ENCODE assay signal across 16 cellular contexts in genomic region chr1:154478013-154478412, GRCh38. TPM values are rescaled to one million over a fixed set of nuclear protein-coding genes. Genes with fewer than 3 reads are reported as not detected.
DNase-seq lines count a peak whose midpoint lies in the region; ATAC-seq, FAIRE-seq and TF ChIP-seq lines count a peak whose summit lies in the region.
"Had no signal": no experiment of that assay in that cellular context is flagged by ENCODE, and none has a peak within 500 bp of the region (broad histone marks: within the 10 kb centered on the region; RNA-seq: fewer than 3 reads in every experiment).

No MANE protein-coding gene starts in this region.

- H4K8ac ChIP-seq in H9 (replicated peaks; ENCODE audit: insufficient read length, low read depth, low read length), result no peak overlapping the region
- no peak overlapping the region for H4K8ac ChIP-seq in H1 (ENCODE audit: extremely low read depth, insufficient read depth, low read length)

- H2BK15ac ChIP-seq in H9 (ENCODE audit: low read depth, low read length) (no peak overlapping the region), H1 (ENCODE audit: low read length) (no peak overlapping the region)

- H3K23ac ChIP-seq in H9 (ENCODE audit: insufficient read length, low read depth, low read length) (no peak overlapping the region), H1 (ENCODE audit: insufficient read length) (no peak overlapping the region)

- H3K27me3 ChIP-seq in H9 (ENCODE audit: insufficient read depth, low read length), result no peaks in the 10 kb centered on the region
- no peaks in the 10 kb centered on the region for H3K27me3 ChIP-seq in Peyer's patch
- H3K27me3 ChIP-seq in H1 (replicated peaks in 1 of 4; ENCODE audit: control insufficient read depth in 3 of 4, extremely low read depth in 1 of 4, insufficient read depth in 3 of 4, low read length in 3 of 4), result no peaks in the 10 kb centered on the region
- H3K27me3 ChIP-seq in ovary, result no peaks in the 10 kb centered on the region

- POLR2A ChIA-PET in H1 (lab: Charles Lee; ENCODE audit: partially characterized antibody), result interaction anchor here (0.6 kb wide), 1 partner anchor 264 kb away, joined by 3 read pairs; no protein-coding TSS in a partner anchor

- DNase-seq in H9 (no peak), Peyer's patch (peak in 2 of 3 donors; percentile 66 to 84), H1 (ENCODE audit: low read depth in 1 of 2, low spot score in 2 of 2) (no peak), ovary (peak in 4 of 5 donors; percentile 27 to 42 (median 33)), amygdala (lab: John Stamatoyannopoulos, UW) (no peak), NCI-H2107 treated with DMSO at 0.1 percent for 48 hours (lab: John Stamatoyannopoulos, UW; ENCODE audit: unreplicated experiment) (no peak)
- DNase-seq: DMS53; NCI-H1436; NCI-H2081; NCI-H2227 treated with DMSO at 0.1 percent for 48 hours; NK-92 treated with Interleukin-12 subunit alpha and Interleukin-12 subunit beta, amount 100 ng/mL, for 24 hours had no signal

- H2BK20ac ChIP-seq in H9 (ENCODE audit: low read depth, low read length, poor library complexity, severe bottlenecking) (no peak overlapping the region), H1 (ENCODE audit: low read length) (no peak overlapping the region)

- H3K14ac ChIP-seq in H9 (ENCODE audit: insufficient read depth, low read length) (no peak overlapping the region), H1 (ENCODE audit: insufficient read length) (no peak overlapping the region)

- ATAC-seq in HG02763 (IDR thresholded peaks at IDR 0.05; ENCODE audit: unreplicated experiment), result no peak
- no peak for ATAC-seq in GM18505 (IDR thresholded peaks at IDR 0.05; ENCODE audit: unreplicated experiment)
- ATAC-seq: Right ventricle myocardium inferior had no signal

- TF ChIP-seq POLR2A in Peyer's patch (IDR thresholded peaks at IDR 0.05) (peak; percentile 43 to 72), H1 (IDR thresholded peaks at IDR 0.05; ENCODE audit: control extremely low read depth in 1 of 2, low read depth in 2 of 2, low read length in 2 of 2) (no peak), ovary (IDR thresholded peaks at IDR 0.05) (no peak), GM18505 (IDR thresholded peaks at IDR 0.05; ENCODE audit: borderline replicate concordance, extremely low read depth, insufficient read depth, insufficient read length) (no peak)

- no peaks in the 10 kb centered on the region for H3K36me3 ChIP-seq in Peyer's patch
- no peaks in the 10 kb centered on the region for H3K36me3 ChIP-seq in H1 (ENCODE audit: control insufficient read depth in 2 of 4, insufficient read depth in 4 of 4, low read length in 3 of 4)
- no peaks in the 10 kb centered on the region for H3K36me3 ChIP-seq in ovary

- no peak overlapping the region for H3K4me2 ChIP-seq in H9 (ENCODE audit: insufficient read depth, insufficient read length, low read length)
- H3K4me2 ChIP-seq in H1 (ENCODE audit: insufficient read depth in 1 of 2, low read depth in 2 of 2, low read length in 2 of 2), result no peak overlapping the region

- H3K4me3 ChIP-seq in Peyer's patch, result no peak overlapping the region
- H3K4me3 ChIP-seq in H1 (ENCODE audit: extremely low read depth in 1 of 4, insufficient read depth in 2 of 4, low read depth in 3 of 4, low read length in 4 of 4), result no peak overlapping the region
- no peak overlapping the region for H3K4me3 ChIP-seq in ovary

- no peak overlapping the region for H2AFZ ChIP-seq in H9 (ENCODE audit: low read length)
- H2AFZ ChIP-seq in H1 (ENCODE audit: low read length), result 0 out of 2 replicates have a peak overlapping the region, but pooled peaks have one; percentile 17

- no peak overlapping the region; a peak in 1 of 5 replicates for H3K4me3 Mint-ChIP-seq in H9

- H3K27ac ChIP-seq in H9 (ENCODE audit: insufficient read length, low read depth, low read length) (no peak overlapping the region), Peyer's patch (peak overlapping the region in 3 of 4 donors; percentile 56 to 89 (median 81)), H1 (ENCODE audit: low read depth, low read length) (no peak overlapping the region), ovary (no peak overlapping the region)

- no peaks in the 10 kb centered on the region for H3K79me1 ChIP-seq in H9 (ENCODE audit: insufficient read depth, low read depth, low read length, poor library complexity, severe bottlenecking)
- no peaks in the 10 kb centered on the region for H3K79me1 ChIP-seq in H1 (ENCODE audit: low read depth, low read length)

- H3K18ac ChIP-seq in H9 (ENCODE audit: insufficient read length, low read depth, low read length) (no peak overlapping the region), H1 (ENCODE audit: extremely low read depth, low read length) (no peak overlapping the region)

- H3K9me3 ChIP-seq in H9 (ENCODE audit: control insufficient read depth, low read depth, low read length) (no peaks in the 10 kb centered on the region), Peyer's patch (no peaks in the 10 kb centered on the region), H1 (ENCODE audit: insufficient read depth in 2 of 2, low read depth in 1 of 2, low read length in 1 of 2) (no peaks in the 10 kb centered on the region), ovary (no peaks in the 10 kb centered on the region)

- H3K79me2 ChIP-seq in H9 (ENCODE audit: insufficient read depth, low read length), result no peaks in the 10 kb centered on the region
- no peaks in the 10 kb centered on the region for H3K79me2 ChIP-seq in H1 (ENCODE audit: control insufficient read depth in 1 of 2, insufficient read depth in 2 of 2, low read length in 2 of 2)

- H4K20me1 ChIP-seq in H9 (ENCODE audit: control insufficient read depth, insufficient read depth, insufficient read length) (no peaks in the 10 kb centered on the region), H1 (replicated peaks in 1 of 2; ENCODE audit: control insufficient read depth in 1 of 2, insufficient read depth in 2 of 2, low read length in 2 of 2) (no peaks in the 10 kb centered on the region)

- H3T11ph ChIP-seq in H9 (ENCODE audit: low read length), result no peak overlapping the region

- H3K36me3 Mint-ChIP-seq in H9 (ENCODE audit: insufficient read depth in 1 of 3, low read depth in 3 of 3), result no peaks in the 10 kb centered on the region

- TF ChIP-seq EP300 in H1 (IDR thresholded peaks at IDR 0.05; ENCODE audit: borderline replicate concordance in 1 of 2, low read depth in 2 of 2, low read length in 2 of 2), result no peak
- no peak for TF ChIP-seq EP300 in ovary (IDR thresholded peaks at IDR 0.05)

- 0 out of 2 replicates have a peak, but pooled peaks cover 3% of the 10 kb centered on the region for H3K4me1 ChIP-seq in H9 (ENCODE audit: insufficient read depth, low read length)
- H3K4me1 ChIP-seq in Peyer's patch, result peaks cover 0 to 17% (median 0%) of the 10 kb centered on the region in 4 donors
- H3K4me1 ChIP-seq in H1 (replicated peaks in 1 of 4; ENCODE audit: control insufficient read depth in 3 of 4, insufficient read depth in 4 of 4, low read length in 3 of 4), result no peaks in the 10 kb centered on the region; a peak in 1 of 7 replicates
- H3K4me1 ChIP-seq in ovary (ENCODE audit: insufficient read depth), result no peaks in the 10 kb centered on the region

- peaks cover 6 to 12% of the 10 kb centered on the region in 2 experiments for H3K4me1 Mint-ChIP-seq in H9

- CTCF ChIA-PET in H1 (lab: Charles Lee; ENCODE audit: partially characterized antibody), result interaction anchor here (7.5 kb wide), 1 partner anchor 69 kb away, joined by 117 read pairs; no protein-coding TSS in a partner anchor

- no peak overlapping the region for H2BK12ac ChIP-seq in H9 (ENCODE audit: insufficient read length, low read depth, low read length)
- H2BK12ac ChIP-seq in H1 (ENCODE audit: low read depth, low read length), result no peak overlapping the region; the same call in 1 of the 2 replicates

- no peak overlapping the region for H3K56ac ChIP-seq in H9 (ENCODE audit: insufficient read length, low read depth, low read length)
- no peak overlapping the region for H3K56ac ChIP-seq in H1 (replicated peaks; ENCODE audit: insufficient read length, low read depth, low read length)

- WGBS in H9 (ENCODE audit: extremely low coverage, insufficient read length, low lambda C conversion rate), result no CpG with 5 or more reads among the region's 8 CpGs
- 85% methylated on average over 8 of the region's 8 CpGs; no CpG with 5 or more reads in 1 of the 2 experiments for WGBS in H1 (ENCODE audit: extremely low coverage in 1 of 2, insufficient coverage in 1 of 2, insufficient read length in 1 of 2, insufficient replicate concordance in 2 of 2, low coverage in 1 of 2, low lambda C conversion rate in 2 of 2, missing lambda C conversion rate in 1 of 2), 2 experiments
- WGBS in ovary, 3 donors, result 21 to 51% (median 27%) methylated on average over 8 of the region's 8 CpGs

- H3K4ac ChIP-seq in H9 (ENCODE audit: low read depth, low read length) (no peak overlapping the region), H1 (replicated peaks; ENCODE audit: insufficient read length, low read depth, low read length) (no peak overlapping the region)

- H4K5ac ChIP-seq in H9 (ENCODE audit: insufficient read length, low read depth, low read length), result no peak overlapping the region
- no peak overlapping the region for H4K5ac ChIP-seq in H1 (ENCODE audit: insufficient read length, low read depth, low read length)

- no peak for FAIRE-seq in H1 (lab: Jason Lieb, UNC)
- FAIRE-seq: A204.1 had no signal

- H2AK5ac ChIP-seq in H9 (ENCODE audit: insufficient read length, low read length) (no peak overlapping the region), H1 (ENCODE audit: low read depth, low read length) (no peak overlapping the region)

- H3K9ac ChIP-seq in H9 (ENCODE audit: extremely low read depth, insufficient read length, low read length) (no peak overlapping the region), H1 (replicated peaks in 1 of 4; ENCODE audit: extremely low read depth in 1 of 4, low read depth in 3 of 4, low read length in 3 of 4) (no peak overlapping the region)

- H3K23me2 ChIP-seq in H9 (ENCODE audit: insufficient read length, low read depth, low read length, poor library complexity, severe bottlenecking), result no peaks in the 10 kb centered on the region
- no peaks in the 10 kb centered on the region for H3K23me2 ChIP-seq in H1 (ENCODE audit: low read depth, low read length)

- H3K27ac Mint-ChIP-seq in H9, result no peak overlapping the region; a peak in 1 of 7 replicates

- intact Hi-C loops in ovary (cut with DNase I), result loop anchor here in 2 of 4 donors (10.0 kb wide), 1 partner anchor 397 kb away; the partner anchor contains the start of gene KCNN3 (in 2 of the 2)

- no peaks in the 10 kb centered on the region for H3K9me3 Mint-ChIP-seq in H9

- H3K27me3 Mint-ChIP-seq in H9 (ENCODE audit: low read depth), result no peaks in the 10 kb centered on the region

- H4K91ac ChIP-seq in H9 (ENCODE audit: insufficient read length, low read depth, low read length) (no peak overlapping the region), H1 (replicated peaks; ENCODE audit: insufficient read length, low read length) (no peak overlapping the region)

- TF ChIP-seq CTCF in H9 (conservative IDR thresholded peaks at IDR 0.05) (no peak), Peyer's patch (IDR thresholded peaks at IDR 0.05) (no peak), H1 (IDR thresholded peaks at IDR 0.05; ENCODE audit: control extremely low read depth in 1 of 3, insufficient read depth in 1 of 3, low read depth in 1 of 3, low read length in 3 of 3) (no peak), ovary (IDR thresholded peaks at IDR 0.05) (no peak)

- H2BK120ac ChIP-seq in H9 (ENCODE audit: low read depth, low read length, poor library complexity, severe bottlenecking) (peak overlapping the region; percentile 2), H1 (replicated peaks; ENCODE audit: low read depth, low read length) (no peak overlapping the region)

- H2BK5ac ChIP-seq in H9 (ENCODE audit: insufficient read length, low read length) (no peak overlapping the region), H1 (ENCODE audit: low read depth, low read length) (no peak overlapping the region)

- TF ChIP-seq RAD21 in H1 (IDR thresholded peaks at IDR 0.05 in 1 of 2, conservative IDR thresholded peaks at IDR 0.05 in 1 of 2; ENCODE audit: low read depth in 2 of 2, low read length in 2 of 2), result no peak

RNA-seq across cellular contexts. Expression of gene TDRD10, which starts 24.0 kb away (rescaled TPM):
- total RNA-seq in H9 (2021) (0.31 TPM in 1 of 2 replicates, not detected in the other), Peyer's patch (1 to 10 TPM in 2 of 4 donors, under 1 TPM in 1, not detected in 1; 0.53 to 3.5 (median 1.6) TPM), ovary (1 to 10 TPM; 3.1 to 8.7 (median 5.8) TPM)
- 0.15 TPM in 1 of 2 replicates, not detected in the other for total RNA-seq in H1 (2021; fragmentation: NEBNext Ultra II Directional; extraction: Animal tissue kit (Norgen Biotek cat#: 25700))
- polyA plus RNA-seq in H1 (2011; rRNA removed) (0.27 and 0.30 TPM in 2 replicates), ovary (1 to 10 TPM; 4.1 to 6.2 TPM)
- polyA plus RNA-seq in H1 (2011; cell fraction: cytosol; rRNA removed), result 0.25 TPM
- polyA plus RNA-seq in H1 (2011; cell fraction: nucleus; rRNA removed), result 0.67 TPM
- polyA plus RNA-seq in H1 (2012, experiment 1 of 2), result 0.13 to 0.41 TPM (median 0.41 TPM) in 3 of 4 replicates, not detected in the other
- 0.08 TPM for polyA plus RNA-seq in H1 (2012, experiment 2 of 2)
- 0.08 TPM for polyA plus RNA-seq in H1 (2013, experiment 1 of 2)
- polyA plus RNA-seq in H1 (2013, experiment 2 of 2), result 0.26 TPM
- 0.17 TPM in 1 of 2 replicates, not detected in the other for polyA minus RNA-seq in H1 (2011; rRNA and poly(A)+ RNA removed)
- not detected for polyA minus RNA-seq in H1 (2011; cell fraction: cytosol; rRNA and poly(A)+ RNA removed)
- polyA minus RNA-seq in H1 (2011; cell fraction: nucleus; rRNA and poly(A)+ RNA removed), result not detected
- total RNA-seq: H4 had no signal

RNA-seq across cellular contexts. Expression of gene SHE, which starts 24.2 kb away (rescaled TPM):
- 0.35 and 0.48 TPM in 2 replicates for total RNA-seq in H9 (2021)
- total RNA-seq in Peyer's patch, result 10 to 100 TPM in 1 of 4 donors, 1 to 10 TPM in 3; 1.6 to 19.8 (median 7.3) TPM
- 0.29 and 0.45 TPM in 2 replicates for total RNA-seq in H1 (2021; fragmentation: NEBNext Ultra II Directional; extraction: Animal tissue kit (Norgen Biotek cat#: 25700))
- 0.28 and 0.44 TPM in 2 replicates for polyA plus RNA-seq in H1 (2011; rRNA removed)
- polyA plus RNA-seq in H1 (2011; cell fraction: cytosol; rRNA removed), result 0.35 TPM
- 0.34 TPM for polyA plus RNA-seq in H1 (2011; cell fraction: nucleus; rRNA removed)
- 0.27 to 0.52 TPM (median 0.35 TPM) in 4 replicates for polyA plus RNA-seq in H1 (2012, experiment 1 of 2)
- polyA plus RNA-seq in H1 (2012, experiment 2 of 2), result 0.22 TPM
- polyA plus RNA-seq in H1 (2013, experiment 1 of 2), result 0.39 TPM
- polyA plus RNA-seq in H1 (2013, experiment 2 of 2), result 0.40 TPM
- 0.35 and 0.37 TPM in 2 replicates for polyA minus RNA-seq in H1 (2011; rRNA and poly(A)+ RNA removed)
- polyA minus RNA-seq in H1 (2011; cell fraction: cytosol; rRNA and poly(A)+ RNA removed), result 0.15 TPM
- 0.40 TPM for polyA minus RNA-seq in H1 (2011; cell fraction: nucleus; rRNA and poly(A)+ RNA removed)
- total RNA-seq in ovary, result 10 to 100 TPM in 2 of 7 donors, 1 to 10 TPM in 5; 4.3 to 20.5 (median 9.0) TPM
- polyA plus RNA-seq in ovary, result 10 to 100 TPM in 1 of 2 donors, 1 to 10 TPM in 1; 6.9 to 15.4 TPM
- total RNA-seq: H4 had no signal

Comparison
In these comparisons a context has a peak if more than half of its experiments do, and no peak if none do; other contexts are left out.
1. DNase-seq: peak in Peyer's patch (2 of 3) and ovary (4 of 5); none in H9 (single experiment), H1 (0 of 2), amygdala (0 of 56) and NCI-H2107 treated with DMSO at 0.1 percent for 48 hours (single experiment).
2. H3K27ac ChIP-seq: peak in Peyer's patch (3 of 4); none in H9 (single experiment), H1 (single experiment) and ovary (0 of 2).
3. POLR2A ChIP-seq: peak in Peyer's patch (2 of 2); none in H1 (0 of 2), ovary (single experiment) and GM18505 (single experiment).